Comparison of ENCODE assay signal across 8 cellular contexts in genomic region chr6:31826793-31827285, GRCh38. TPM values are rescaled to one million over a fixed set of nuclear protein-coding genes. Genes with fewer than 3 reads are reported as not detected.
DNase-seq lines count a peak whose midpoint lies in the region; ATAC-seq and TF ChIP-seq lines count a peak whose summit lies in the region.

No MANE protein-coding gene starts in this region.

- H3K27me3 ChIP-seq in MM.1S (replicated peaks; ENCODE audit: insufficient read depth, low read length): no peaks in the 10 kb centered on the region
- H3K27me3 ChIP-seq in osteoblast (ENCODE audit: insufficient read depth, low read length): no peaks in the 10 kb centered on the region

- peaks cover 13% of the 10 kb centered on the region for H3K36me3 Mint-ChIP-seq in activated naive CD4-positive, alpha-beta T cell treated with anti-CD3 and anti-CD28 coated beads for 36 hours (ENCODE audit: low read depth)

- intact Hi-C loops in activated naive CD4-positive, alpha-beta T cell treated with anti-CD3 and anti-CD28 coated beads for 36 hours (cut with micrococcal nuclease): loop anchor here (1.0 to 10.0 kb wide), 7 partner anchors 14 to 1148 kb away; partner anchors contain the start of genes ATP6V1G2, GPANK1, LTA and NFKBIL1
- intact Hi-C loops in head of caudate nucleus (cut with DNase I): no loop called here

- H3K9me3 ChIP-seq in MM.1S (replicated peaks; ENCODE audit: insufficient read depth, low read length): no peaks in the 10 kb centered on the region
- no peaks in the 10 kb centered on the region for H3K9me3 ChIP-seq in osteoblast (ENCODE audit: low read depth, low read length)

- peak overlapping the region; percentile 82 for H3K27ac ChIP-seq in MM.1S (ENCODE audit: low read length)
- peak overlapping the region; percentile 77 for H3K27ac ChIP-seq in osteoblast (ENCODE audit: low read depth, low read length)

- CTCF ChIA-PET in activated naive CD4-positive, alpha-beta T cell treated with anti-CD3 and anti-CD28 coated beads for 36 hours (lab: Charles Lee): interaction anchor here (0.7 to 1.4 kb wide), 7 partner anchors 9 to 169 kb away, joined by 3 to 4 read pairs (median 4); partner anchors contain the start of genes EHMT2, LSM2, LY6G5C and VARS1

- H3K27me3 Mint-ChIP-seq in activated naive CD4-positive, alpha-beta T cell treated with anti-CD3 and anti-CD28 coated beads for 36 hours (ENCODE audit: low read depth): no peaks in the 10 kb centered on the region

- H3K9me2 ChIP-seq in MM.1S (replicated peaks; ENCODE audit: insufficient read depth, low read length): no peaks in the 10 kb centered on the region

- H3K9me3 Mint-ChIP-seq in activated naive CD4-positive, alpha-beta T cell treated with anti-CD3 and anti-CD28 coated beads for 36 hours: no peaks in the 10 kb centered on the region

- H2AFZ ChIP-seq in MM.1S (ENCODE audit: low read length) (peak overlapping the region; percentile 62), osteoblast (ENCODE audit: low read length) (peak overlapping the region; percentile 68)

- H3K4me2 ChIP-seq in MM.1S (ENCODE audit: low read depth, low read length) (peak overlapping the region; percentile 96), osteoblast (ENCODE audit: insufficient read depth, low read length) (peak overlapping the region; percentile 86)

- H3K4me3 ChIP-seq in MM.1S (ENCODE audit: low read length) (peak overlapping the region; percentile 67), osteoblast (ENCODE audit: insufficient read depth, low read length) (peak overlapping the region; percentile 77)

- H4K20me1 ChIP-seq in MM.1S (ENCODE audit: insufficient read depth, low read length) (no peaks in the 10 kb centered on the region; the same call in 1 of the 2 replicates), osteoblast (ENCODE audit: insufficient read depth, low read length) (peaks cover 7% of the 10 kb centered on the region)

- H3K36me3 ChIP-seq in MM.1S (replicated peaks; ENCODE audit: insufficient read depth, low read length) (no peaks in the 10 kb centered on the region), osteoblast (ENCODE audit: insufficient read depth, low read length) (no peaks in the 10 kb centered on the region)

- no peak for TF ChIP-seq CTCF in MM.1S (IDR thresholded peaks at IDR 0.05; ENCODE audit: low read length)
- no peak for TF ChIP-seq CTCF in osteoblast (IDR thresholded peaks at IDR 0.05; ENCODE audit: extremely low read depth, low read depth, low read length)

- H3K27ac Mint-ChIP-seq in activated naive CD4-positive, alpha-beta T cell treated with anti-CD3 and anti-CD28 coated beads for 36 hours: peak overlapping the region; percentile 97

- no peak for ATAC-seq in GM19035 (IDR thresholded peaks at IDR 0.05; ENCODE audit: unreplicated experiment)

- peak overlapping the region; percentile 85 for H3K4me3 Mint-ChIP-seq in activated naive CD4-positive, alpha-beta T cell treated with anti-CD3 and anti-CD28 coated beads for 36 hours

- H3K4me1 Mint-ChIP-seq in activated naive CD4-positive, alpha-beta T cell treated with anti-CD3 and anti-CD28 coated beads for 36 hours (ENCODE audit: low read depth): peaks cover 49% of the 10 kb centered on the region

- peaks cover 40% of the 10 kb centered on the region for H3F3A ChIP-seq in MM.1S (ENCODE audit: insufficient read depth, low read length)

- DNase-seq in stimulated activated CD4-positive, alpha-beta T cell treated with anti-CD3 and anti-CD28 coated beads, Interleukin-1b, Interleukin-23, amount 100 ng/mL, for 48 hours: peak; percentile 44
- no peak for DNase-seq in stimulated activated CD4-positive, alpha-beta T cell treated with anti-CD3 and anti-CD28 coated beads, Interleukin-2, amount 100 ng/mL, for 48 hours
- DNase-seq in MM.1S (no peak), head of caudate nucleus (peak in 37 of 42 donors; percentile 51 to 87 (median 70)), osteoblast (ENCODE audit: insufficient read length, low spot score, missing footprints) (peak; percentile 91), DMS53 (lab: John Stamatoyannopoulos, UW) (no peak)
- DNase-seq in activated naive CD4-positive, alpha-beta T cell treated with anti-CD3 and anti-CD28 coated beads for 36 hours: peak; percentile 56

- H3K79me2 ChIP-seq in MM.1S (ENCODE audit: low read length) (peaks cover 35% of the 10 kb centered on the region), osteoblast (ENCODE audit: insufficient read depth, low read length) (peaks cover 24% of the 10 kb centered on the region)

- H3K9ac ChIP-seq in MM.1S (ENCODE audit: low read length): peak overlapping the region; percentile 65

- H3K4me1 ChIP-seq in MM.1S (ENCODE audit: low read length): peaks cover 15% of the 10 kb centered on the region; the same call in 1 of the 2 replicates
- peaks cover 22% of the 10 kb centered on the region for H3K4me1 ChIP-seq in osteoblast (ENCODE audit: insufficient read depth, low read length)

RNA-seq across cellular contexts. Expression of gene HSPA1B, which starts 0.7 kb away (rescaled TPM):
- total RNA-seq in activated naive CD4-positive, alpha-beta T cell treated with anti-CD3 and anti-CD28 coated beads for 36 hours: 10 to 100 TPM; 47.8 to 50.1 TPM
- total RNA-seq in osteoblast: 45.7 and 59.7 TPM in 2 replicates

RNA-seq across cellular contexts. Expression of gene HSPA1A, which starts 11.5 kb away (rescaled TPM):
- total RNA-seq in activated naive CD4-positive, alpha-beta T cell treated with anti-CD3 and anti-CD28 coated beads for 36 hours: 10 to 100 TPM; 19.8 to 23.1 TPM
- total RNA-seq in osteoblast: 33.3 and 36.9 TPM in 2 replicates

RNA-seq across cellular contexts. Expression of gene HSPA1L, which starts 11.8 kb away (rescaled TPM):
- total RNA-seq in activated naive CD4-positive, alpha-beta T cell treated with anti-CD3 and anti-CD28 coated beads for 36 hours: under 1 TPM; 0.86 to 0.95 TPM
- 0.29 and 0.72 TPM in 2 replicates for total RNA-seq in osteoblast

RNA-seq across cellular contexts. Expression of gene LSM2, which starts 20.1 kb away (rescaled TPM):
- 100 to 1,000 TPM; 172 to 174 TPM for total RNA-seq in activated naive CD4-positive, alpha-beta T cell treated with anti-CD3 and anti-CD28 coated beads for 36 hours
- total RNA-seq in osteoblast: 18.3 and 22.4 TPM in 2 replicates

RNA-seq across cellular contexts. Expression of gene VARS1, which starts 31.3 kb away (rescaled TPM):
- 100 to 1,000 TPM; 157 to 161 TPM for total RNA-seq in activated naive CD4-positive, alpha-beta T cell treated with anti-CD3 and anti-CD28 coated beads for 36 hours
- total RNA-seq in osteoblast: 40.1 and 42.0 TPM in 2 replicates

Comparison
In these comparisons a context has a peak if more than half of its experiments do, and no peak if none do; other contexts are left out.
1. DNase-seq: peak in stimulated activated CD4-positive, alpha-beta T cell treated with anti-CD3 and anti-CD28 coated beads, Interleukin-1b, Interleukin-23, amount 100 ng/mL, for 48 hours (single experiment), activated naive CD4-positive, alpha-beta T cell treated with anti-CD3 and anti-CD28 coated beads for 36 hours (single experiment), head of caudate nucleus (37 of 42) and osteoblast (single experiment); none in stimulated activated CD4-positive, alpha-beta T cell treated with anti-CD3 and anti-CD28 coated beads, Interleukin-2, amount 100 ng/mL, for 48 hours (0 of 2), MM.1S (single experiment) and DMS53 (single experiment).